ENCODE assay signal across 8 cellular contexts in the genomic region with DNA sequence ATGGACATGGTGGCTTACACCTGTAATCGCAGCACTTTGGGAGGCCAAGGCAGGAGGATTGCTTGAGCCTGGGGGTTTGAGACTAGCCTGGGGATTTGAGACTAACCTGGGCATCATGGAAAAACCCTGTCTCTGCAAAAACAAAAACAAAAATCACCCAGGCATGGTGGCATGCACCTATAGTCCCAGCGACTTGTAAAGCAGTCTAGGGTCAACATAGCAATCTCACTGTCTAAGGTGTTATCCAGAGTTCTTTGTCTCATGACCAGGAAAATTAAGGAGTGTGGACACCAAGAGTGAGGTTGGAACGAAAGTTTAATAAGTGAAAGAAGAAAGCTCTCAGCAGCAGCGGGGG. TPM values are rescaled to one million over a fixed set of nuclear protein-coding genes. Genes with fewer than 3 reads are reported as not detected.
DNase-seq lines count a peak whose midpoint lies in the region; ATAC-seq, FAIRE-seq and TF ChIP-seq lines count a peak whose summit lies in the region.
"Not testable (repeated sequence)": the region's sequence is repeated elsewhere in the genome, so short reads cannot be mapped to it uniquely, and the experiment has no call there.

No MANE protein-coding gene starts in this region.

- 48% methylated on average over 4 of the region's 4 CpGs for WGBS in GM12878 (ENCODE audit: insufficient coverage, insufficient replicate concordance, low lambda C conversion rate, missing lambda C conversion rate)
- WGBS in hepatocyte (ENCODE audit: low lambda C conversion rate, missing lambda C conversion rate), result 54% methylated on average over 4 of the region's 4 CpGs
- WGBS in testis, 2 donors, result 61 to 66% methylated on average over 4 of the region's 4 CpGs

- not testable (repeated sequence) for TF ChIP-seq POLR2A in GM12878 (IDR thresholded peaks at IDR 0.05; ENCODE audit: low read depth, low read length); testis (IDR thresholded peaks at IDR 0.05)

- TF ChIP-seq CTCF in GM12878 (IDR thresholded peaks at IDR 0.05 in 2 of 3, conservative IDR thresholded peaks at IDR 0.05 in 1 of 3; ENCODE audit: control insufficient read depth in 2 of 3, extremely low read depth in 1 of 3, insufficient read depth in 1 of 3, low read depth in 3 of 3, low read length in 3 of 3); hepatocyte (IDR thresholded peaks at IDR 0.05; ENCODE audit: poor library complexity); progenitor cell of endocrine pancreas (IDR thresholded peaks at IDR 0.05; ENCODE audit: unreplicated experiment); testis (IDR thresholded peaks at IDR 0.05): not testable (repeated sequence)

- not testable (repeated sequence) for H3K79me2 ChIP-seq in GM12878 (ENCODE audit: control insufficient read depth, insufficient read depth, low read length)
- peaks cover 12% of the 10 kb centered on the region for H3K79me2 ChIP-seq in hepatocyte

- FAIRE-seq in GM12878 (lab: Jason Lieb, UNC), result not testable (repeated sequence)

- peak overlapping the region; percentile 88 to 99 (median 98) for H3K27ac Mint-ChIP-seq in IgD-negative memory B cell
- peak overlapping the region; percentile 95 for H3K27ac Mint-ChIP-seq in progenitor cell of endocrine pancreas

- not testable (repeated sequence) for H4K20me1 ChIP-seq in BLaER1 treated with 17β-estradiol and CSF1 and Interleukin-3, amounts not matched to agents 10 nM and 100 nM; GM12878 (ENCODE audit: control insufficient read depth, insufficient read depth); hepatocyte (ENCODE audit: insufficient read depth, poor library complexity, severe bottlenecking)

- not testable (repeated sequence) for DNase-seq in GM12878 (ENCODE audit: low read depth, low spot score); hepatocyte (ENCODE audit: low spot score); progenitor cell of endocrine pancreas (ENCODE audit: low spot score, unreplicated experiment); testis

- TF ChIP-seq EP300 in GM12878 (IDR thresholded peaks at IDR 0.05; ENCODE audit: borderline replicate concordance in 1 of 2, control insufficient read depth in 1 of 2, low read depth in 2 of 2, low read length in 2 of 2), result not testable (repeated sequence)

- peaks cover 36 to 91% (median 88%) of the 10 kb centered on the region in 11 experiments for H3K36me3 ChIP-seq in BLaER1 treated with 17β-estradiol and CSF1 and Interleukin-3, amounts not matched to agents 10 nM and 100 nM
- not testable (repeated sequence) for H3K36me3 ChIP-seq in GM12878 (ENCODE audit: control insufficient read depth in 2 of 2, insufficient read depth in 2 of 2, low read length in 1 of 2); hepatocyte (replicated peaks; ENCODE audit: insufficient read depth, low read depth); testis (ENCODE audit: low read depth, missing control alignments)

- H2AFZ ChIP-seq in GM12878 (ENCODE audit: control insufficient read depth, low read depth, low read length), result peak overlapping the region; percentile 47
- not testable (repeated sequence) for H2AFZ ChIP-seq in hepatocyte

- in situ Hi-C loops in GM12878 (cut with MboI), result not testable (repeated sequence)

- RAD21 ChIA-PET in GM12878 (lab: Charles Lee; ENCODE audit: unreplicated experiment), result interaction anchor here (0.8 to 1.2 kb wide), 3 partner anchors 10 to 76 kb away, joined by 3 read pairs; no protein-coding TSS in a partner anchor

- intact Hi-C loops in GM12878 (cut with micrococcal nuclease; ENCODE audit: unreplicated experiment); testis (cut with DNase I; ENCODE audit: low total_unique reads): not testable (repeated sequence)

- H3K27ac ChIP-seq in BLaER1 treated with 17β-estradiol and CSF1 and Interleukin-3, amounts not matched to agents 10 nM and 100 nM, result peak overlapping the region in 10 of 11 experiments; percentile 66 to 92 (median 88); a peak in 18 of 22 replicates
- H3K27ac ChIP-seq in GM12878 (ENCODE audit: control insufficient read depth, insufficient read depth) (peak overlapping the region; percentile 69), hepatocyte (peak overlapping the region; percentile 99), testis (peak overlapping the region; percentile 46 to 70)

- POLR2A ChIA-PET in GM12878 (lab: Charles Lee), result interaction anchor here (0.5 kb wide), 1 partner anchor 168 kb away, joined by 3 read pairs; no protein-coding TSS in a partner anchor

- H3K9me3 Mint-ChIP-seq in IgD-negative memory B cell, result not testable (repeated sequence)
- H3K9me3 Mint-ChIP-seq in progenitor cell of endocrine pancreas (ENCODE audit: low read depth), result peaks cover 31% of the 10 kb centered on the region

- peak overlapping the region in 9 of 11 experiments; percentile 5 to 76 (median 71); a peak in 16 of 22 replicates for H3K9ac ChIP-seq in BLaER1 treated with 17β-estradiol and CSF1 and Interleukin-3, amounts not matched to agents 10 nM and 100 nM
- not testable (repeated sequence) for H3K9ac ChIP-seq in GM12878 (ENCODE audit: control insufficient read depth, insufficient read depth, low read length)

- peaks cover 14 to 27% (median 18%) of the 10 kb centered on the region in 3 donors for H3K4me1 Mint-ChIP-seq in IgD-negative memory B cell
- H3K4me1 Mint-ChIP-seq in progenitor cell of endocrine pancreas (ENCODE audit: low read depth), result not testable (repeated sequence)

- not testable (repeated sequence) for TF ChIP-seq RAD21 in GM12878 (IDR thresholded peaks at IDR 0.05; ENCODE audit: insufficient read depth, low read depth, low read length)

- not testable (repeated sequence) for BruUV-seq in GM12878 (replicated peaks; lab: Mats Ljungman, UMichigan)

- H3K36me3 Mint-ChIP-seq in IgD-negative memory B cell, result not testable (repeated sequence)
- H3K36me3 Mint-ChIP-seq in progenitor cell of endocrine pancreas (ENCODE audit: insufficient read depth), result peaks cover 63% of the 10 kb centered on the region

- peaks cover 0 to 38% (median 21%) of the 10 kb centered on the region in 10 experiments; a peak in 14 of 20 replicates for H3K4me1 ChIP-seq in BLaER1 treated with 17β-estradiol and CSF1 and Interleukin-3, amounts not matched to agents 10 nM and 100 nM
- H3K4me1 ChIP-seq in GM12878 (ENCODE audit: control insufficient read depth, insufficient read depth, low read length), result peaks cover 10% of the 10 kb centered on the region
- H3K4me1 ChIP-seq in hepatocyte (ENCODE audit: insufficient read depth), result peaks cover 13% of the 10 kb centered on the region
- peaks cover 13% of the 10 kb centered on the region for H3K4me1 ChIP-seq in testis

- ATAC-seq in GM18868 (IDR thresholded peaks at IDR 0.05; ENCODE audit: unreplicated experiment) (peak; percentile 5), HG02678 (IDR thresholded peaks at IDR 0.05; ENCODE audit: unreplicated experiment) (peak; percentile 8), GM12878 (peak; percentile 27)

- peaks cover 16 to 74% (median 70%) of the 10 kb centered on the region in 11 experiments for H3K9me3 ChIP-seq in BLaER1 treated with 17β-estradiol and CSF1 and Interleukin-3, amounts not matched to agents 10 nM and 100 nM (replicated peaks in 1 of 11)
- H3K9me3 ChIP-seq in GM12878 (replicated peaks; ENCODE audit: control insufficient read depth, insufficient read depth, low read length); hepatocyte (ENCODE audit: low read depth); testis: not testable (repeated sequence)

- not testable (repeated sequence) for H3K27me3 Mint-ChIP-seq in IgD-negative memory B cell, progenitor cell of endocrine pancreas

- not testable (repeated sequence) for H3K27me3 ChIP-seq in BLaER1 treated with 17β-estradiol and CSF1 and Interleukin-3, amounts not matched to agents 10 nM and 100 nM; GM12878 (replicated peaks in 1 of 2; ENCODE audit: control insufficient read depth in 2 of 2, insufficient read depth in 2 of 2, low read length in 1 of 2); hepatocyte; testis

- CTCF ChIA-PET in GM12878 (lab: Yijun Ruan, JAX), result interaction anchor here (0.9 to 1.8 kb wide), 3 partner anchors 12 to 74 kb away, joined by 3 to 6 read pairs (median 6); no protein-coding TSS in a partner anchor

- H3K4me3 Mint-ChIP-seq in IgD-negative memory B cell, result peak overlapping the region; percentile 68 to 95 (median 80)
- not testable (repeated sequence) for H3K4me3 Mint-ChIP-seq in progenitor cell of endocrine pancreas (ENCODE audit: low read depth)

- not testable (repeated sequence) for H3K9me2 ChIP-seq in hepatocyte (replicated peaks; ENCODE audit: insufficient read depth)

- H3K4me3 ChIP-seq in BLaER1 treated with 17β-estradiol and CSF1 and Interleukin-3, amounts not matched to agents 10 nM and 100 nM, result peak overlapping the region in 4 of 10 experiments; percentile 17 to 57 (median 30); a peak in 7 of 20 replicates
- not testable (repeated sequence) for H3K4me3 ChIP-seq in GM12878, hepatocyte, testis

- peak overlapping the region in 9 of 11 experiments; percentile 22 to 87 (median 70); a peak in 14 of 22 replicates for H3K4me2 ChIP-seq in BLaER1 treated with 17β-estradiol and CSF1 and Interleukin-3, amounts not matched to agents 10 nM and 100 nM
- H3K4me2 ChIP-seq in GM12878 (ENCODE audit: control insufficient read depth, insufficient read depth) (peak overlapping the region; percentile 60), hepatocyte (peak overlapping the region; percentile 69)

- SMC1A ChIA-PET in GM12878 (lab: Charles Lee; ENCODE audit: uncharacterized antibody, unreplicated experiment), result interaction anchor here (0.9 kb wide), 1 partner anchor 80 kb away, joined by 4 read pairs; no protein-coding TSS in a partner anchor

RNA-seq across cellular contexts. Expression of gene SORD, which starts 25.4 kb away (rescaled TPM):
- 20.3 TPM for polyA plus RNA-seq in IgD-negative memory B cell
- total RNA-seq in GM12878 (2013; cell fraction: nucleolus; rRNA removed), result 44.2 and 61.1 TPM in 2 replicates
- 33.5 and 35.3 TPM in 2 replicates for total RNA-seq in GM12878 (2014; rRNA removed)
- total RNA-seq in GM12878 (2014; rRNA removed; fragmentation: Illumina TruSeq; extraction: Trizol), result 24.5 and 29.2 TPM in 2 replicates
- 39.4 and 40.8 TPM in 2 replicates for total RNA-seq in GM12878 (2021)
- 7.0 TPM for polyA plus RNA-seq in GM12878 (2011; ENCODE audit: low read depth)
- polyA plus RNA-seq in GM12878 (2011; rRNA removed), result 49.9 and 51.7 TPM in 2 replicates
- 47.3 and 64.5 TPM in 2 replicates for polyA plus RNA-seq in GM12878 (2011; cell fraction: cytosol; rRNA removed)
- polyA plus RNA-seq in GM12878 (2011; cell fraction: nucleus; rRNA removed), result 162 and 270 TPM in 2 replicates
- 11.6 and 19.4 TPM in 2 replicates for polyA plus RNA-seq in GM12878 (2012)
- polyA plus RNA-seq in GM12878 (2014; fragmentation: Illumina TruSeq; extraction: Trizol), result 29.4 and 39.4 TPM in 2 replicates
- polyA plus RNA-seq in GM12878 (2014; fragmentation: Nextera tagmentation; extraction: Ambion mirVana), result 10 to 100 TPM in 1 of 2 experiments, 1 to 10 TPM in 1; 7.5 to 18.5 TPM
- 45.1 and 46.0 TPM in 2 replicates for polyA plus RNA-seq in GM12878 (2014; rRNA removed)
- 10 to 100 TPM; 50.7 to 51.6 TPM for polyA plus RNA-seq in GM12878 (2016; fragmentation: Nextera tagmentation; extraction: Ambion mirVana)
- polyA minus RNA-seq in GM12878 (2011; rRNA and poly(A)+ RNA removed), result 39.3 and 42.1 TPM in 2 replicates
- 16.1 and 17.4 TPM in 2 replicates for polyA minus RNA-seq in GM12878 (2011; cell fraction: cytosol; rRNA and poly(A)+ RNA removed)
- 15.7 and 31.7 TPM in 2 replicates for polyA minus RNA-seq in GM12878 (2011; cell fraction: nucleus; rRNA and poly(A)+ RNA removed)
- total RNA-seq in hepatocyte, result 112 and 116 TPM in 2 replicates
- 63.0 and 81.8 TPM in 2 replicates for polyA plus RNA-seq in hepatocyte
- total RNA-seq in progenitor cell of endocrine pancreas, result 247 and 300 TPM in 2 replicates
- total RNA-seq in testis, result 10 to 100 TPM; 33.7 to 34.1 TPM
- 21.4 TPM for polyA plus RNA-seq in testis (ENCODE audit: insufficient read depth, low read depth, low replicate concordance)
